8 cellular contexts compared by ENCODE assay signal in genomic region chr14:75906680-75907280, GRCh38.
DNase-seq lines count a peak whose midpoint lies in the region; ATAC-seq and TF ChIP-seq lines count a peak whose summit lies in the region.

No MANE protein-coding gene starts in this region.

- H3K4me1 ChIP-seq in effector memory CD4-positive, alpha-beta T cell (ENCODE audit: control insufficient read depth, insufficient read depth, low read length, poor library complexity, severe bottlenecking): no peaks in the 10 kb centered on the region

- no peaks in the 10 kb centered on the region for H3K27me3 Mint-ChIP-seq in activated CD8-positive, alpha-beta T cell treated with anti-CD3 and anti-CD28 coated beads, Interleukin-2, amount 10 ng/mL, durations not matched to agents 7 days and 5 days (ENCODE audit: low read depth)
- H3K27me3 Mint-ChIP-seq in mesothelial cell of epicardium (ENCODE audit: low read depth): no peaks in the 10 kb centered on the region

- no peaks in the 10 kb centered on the region for H3K4me1 Mint-ChIP-seq in activated CD8-positive, alpha-beta T cell treated with anti-CD3 and anti-CD28 coated beads, Interleukin-2, amount 10 ng/mL, durations not matched to agents 7 days and 5 days (ENCODE audit: low read depth)
- H3K4me1 Mint-ChIP-seq in mesothelial cell of epicardium: peaks cover 44% of the 10 kb centered on the region

- H3K36me3 ChIP-seq in effector memory CD4-positive, alpha-beta T cell (ENCODE audit: control insufficient read depth, insufficient read depth, low read length): no peaks in the 10 kb centered on the region

- H3K4me3 Mint-ChIP-seq in activated CD8-positive, alpha-beta T cell treated with anti-CD3 and anti-CD28 coated beads, Interleukin-2, amount 10 ng/mL, durations not matched to agents 7 days and 5 days: no peak overlapping the region
- no peak overlapping the region for H3K4me3 Mint-ChIP-seq in mesothelial cell of epicardium

- no peak overlapping the region for H3K27ac Mint-ChIP-seq in activated CD8-positive, alpha-beta T cell treated with anti-CD3 and anti-CD28 coated beads, Interleukin-2, amount 10 ng/mL, durations not matched to agents 7 days and 5 days
- H3K27ac Mint-ChIP-seq in mesothelial cell of epicardium: no peak overlapping the region

- no peaks in the 10 kb centered on the region for H3K36me3 Mint-ChIP-seq in activated CD8-positive, alpha-beta T cell treated with anti-CD3 and anti-CD28 coated beads, Interleukin-2, amount 10 ng/mL, durations not matched to agents 7 days and 5 days (ENCODE audit: low read depth)
- peaks cover 5% of the 10 kb centered on the region for H3K36me3 Mint-ChIP-seq in mesothelial cell of epicardium

- no peaks in the 10 kb centered on the region for H3K27me3 ChIP-seq in effector memory CD4-positive, alpha-beta T cell (replicated peaks; ENCODE audit: control insufficient read depth, insufficient read depth, low read length, poor library complexity, severe bottlenecking)

- H3K4me3 ChIP-seq in effector memory CD4-positive, alpha-beta T cell (ENCODE audit: insufficient read depth, low read depth, low read length, poor library complexity, severe bottlenecking): no peak overlapping the region

- H3K27ac ChIP-seq in effector memory CD4-positive, alpha-beta T cell (ENCODE audit: insufficient read depth, low read length, poor library complexity, severe bottlenecking): no peak overlapping the region

- H3K9me3 Mint-ChIP-seq in activated CD8-positive, alpha-beta T cell treated with anti-CD3 and anti-CD28 coated beads, Interleukin-2, amount 10 ng/mL, durations not matched to agents 7 days and 5 days (ENCODE audit: insufficient read depth): no peaks in the 10 kb centered on the region
- no peaks in the 10 kb centered on the region for H3K9me3 Mint-ChIP-seq in mesothelial cell of epicardium

- CTCF ChIA-PET in activated CD8-positive, alpha-beta T cell treated with anti-CD3 and anti-CD28 coated beads, Interleukin-2, amount 10 ng/mL, durations not matched to agents 7 days and 5 days (lab: Charles Lee): interaction anchor here (0.6 to 6.8 kb wide), 45 partner anchors 9 to 480 kb away, joined by 3 to 183 read pairs (median 4); partner anchors contain the start of genes IFT43 and TGFB3

- peak; percentile 70 for ATAC-seq in activated CD8-positive, alpha-beta T cell treated with anti-CD3 and anti-CD28 coated beads, Interleukin-2, amount 10 ng/mL, durations not matched to agents 7 days and 5 days
- ATAC-seq in GM18870 (IDR thresholded peaks at IDR 0.05; ENCODE audit: unreplicated experiment): no peak

- POLR2A ChIA-PET in activated CD8-positive, alpha-beta T cell treated with anti-CD3 and anti-CD28 coated beads, Interleukin-2, amount 10 ng/mL, durations not matched to agents 7 days and 5 days (lab: Charles Lee): interaction anchor here (1.0 kb wide), 2 partner anchors 11 to 80 kb away, joined by 3 read pairs; no protein-coding TSS in a partner anchor

- DNase-seq in SIG-M5 treated with dmso at 0.1 percent for 504 hours (lab: John Stamatoyannopoulos, UW; ENCODE audit: unreplicated experiment) (peak; percentile 47), SIG-M5 (lab: John Stamatoyannopoulos, UW) (no peak), NCI-H345 treated with DMSO at 0.1 percent for 48 hours (lab: John Stamatoyannopoulos, UW; ENCODE audit: unreplicated experiment) (peak; percentile 23), mesothelial cell of epicardium (ENCODE audit: low spot score in 2 of 2, unreplicated experiment in 2 of 2) (peak; percentile 56 to 80)
- peak; percentile 82 for DNase-seq in activated CD8-positive, alpha-beta T cell treated with anti-CD3 and anti-CD28 coated beads, Interleukin-2, amount 10 ng/mL, durations not matched to agents 7 days and 5 days
- peak; percentile 13 to 62 (median 31) for DNase-seq in effector memory CD4-positive, alpha-beta T cell
- DNase-seq in stimulated activated CD8-positive, alpha-beta memory T cell treated with anti-CD3 and anti-CD28 coated beads, Interleukin-7, amount 100 ng/mL, for 24 hours (ENCODE audit: low read depth): peak; percentile 38

- TF ChIP-seq CTCF in mesothelial cell of epicardium (IDR thresholded peaks at IDR 0.05; ENCODE audit: unreplicated experiment): peak; percentile 96

- no peaks in the 10 kb centered on the region for H3K9me3 ChIP-seq in effector memory CD4-positive, alpha-beta T cell (ENCODE audit: control insufficient read depth, low read length)
